ENCODE assay signal across 1 cellular context in the genomic region with DNA sequence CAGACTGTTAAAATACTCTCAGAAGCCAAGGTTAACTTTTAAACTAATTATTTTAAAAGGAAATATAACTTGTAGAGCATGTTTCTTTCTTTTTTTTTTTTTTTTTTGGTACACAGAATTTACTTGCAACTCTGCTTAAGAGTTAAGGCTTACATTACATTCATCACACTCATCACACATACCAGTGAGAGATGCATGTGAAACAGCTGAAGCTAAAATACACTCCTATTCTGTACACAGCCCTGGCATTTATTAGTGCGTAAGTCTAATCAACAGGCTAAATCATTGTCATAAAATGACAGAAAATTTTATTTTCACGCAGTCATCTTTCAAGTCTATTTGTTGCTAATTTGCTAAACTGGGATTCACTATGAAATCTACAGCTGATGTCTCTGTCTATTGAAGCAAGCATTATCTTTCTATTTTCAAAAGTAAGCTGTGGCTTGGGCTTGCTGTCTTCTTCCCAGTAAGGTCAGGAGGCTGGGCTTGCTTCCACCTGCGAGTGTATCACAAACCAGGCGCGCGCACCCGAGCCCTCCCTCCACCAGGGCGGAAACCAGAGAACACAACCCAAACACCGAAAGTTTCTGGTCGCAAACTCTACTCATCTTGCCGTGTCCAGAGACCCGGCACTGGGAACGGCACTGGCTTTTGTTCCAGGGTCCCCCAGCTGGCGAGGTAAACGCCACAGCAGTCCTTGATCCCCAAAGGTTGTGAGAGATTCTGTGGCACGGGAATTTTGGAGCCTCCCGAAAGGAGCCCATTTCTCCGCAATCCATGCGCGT.
TF ChIP-seq lines count a peak whose summit lies in the region.

No MANE protein-coding gene starts in this region.

TF ChIP-seq in endothelial cell of umbilical vein, 7 proteins besides CTCF, POLR2A, EP300 and RAD21 (continued from another document):
- TF ChIP-seq, protein P1, sequence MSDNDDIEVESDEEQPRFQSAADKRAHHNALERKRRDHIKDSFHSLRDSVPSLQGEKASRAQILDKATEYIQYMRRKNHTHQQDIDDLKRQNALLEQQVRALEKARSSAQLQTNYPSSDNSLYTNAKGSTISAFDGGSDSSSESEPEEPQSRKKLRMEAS (IDR thresholded peaks at IDR 0.05; ENCODE audit: insufficient read depth, insufficient read length) = no peak
- TF ChIP-seq MYC (IDR thresholded peaks at IDR 0.05; ENCODE audit: low read depth, low read length) (no peak), GATA2 (IDR thresholded peaks at IDR 0.05; ENCODE audit: insufficient read depth, insufficient read length, low read depth, low read length) (no peak)
